Comparison of ENCODE assay signal across 8 cellular contexts in genomic region chr19:3984584-3984907, GRCh38. TPM values are rescaled to one million over a fixed set of nuclear protein-coding genes. Genes with fewer than 3 reads are reported as not detected.
A peak's percentile ranks its signal among the peaks of the same experiment; 100 is the strongest.
DNase-seq lines count a peak whose midpoint lies in the region; ATAC-seq and TF ChIP-seq lines count a peak whose summit lies in the region.

No MANE protein-coding gene starts in this region.

- H3K4me3 ChIP-seq in fibroblast of pulmonary artery (replicated peaks; ENCODE audit: low read depth, low read length) (peak overlapping the region; percentile 100), trophoblast cell (ENCODE audit: low read depth, low read length) (peak overlapping the region; percentile 95)

- peak overlapping the region; percentile 74 for H2BK120ac ChIP-seq in trophoblast cell (ENCODE audit: insufficient read depth, low read length, poor library complexity)

- peaks cover 7% of the 10 kb centered on the region for H3K79me1 ChIP-seq in trophoblast cell (ENCODE audit: low read length)

- peak overlapping the region; percentile 60 for H3K18ac ChIP-seq in trophoblast cell (ENCODE audit: low read length)

- H2AK5ac ChIP-seq in trophoblast cell (ENCODE audit: low read length): no peak overlapping the region

- H3K9me3 ChIP-seq in trophoblast cell (ENCODE audit: insufficient read depth, low read depth, low read length): peaks cover 7% of the 10 kb centered on the region

- no CpG with 5 or more reads among the region's 10 CpGs for WGBS in trophoblast cell (ENCODE audit: extremely low coverage, insufficient coverage, insufficient read length)

- no peak overlapping the region for H4K8ac ChIP-seq in trophoblast cell (ENCODE audit: low read depth, low read length)

- H2AFZ ChIP-seq in trophoblast cell (ENCODE audit: insufficient read depth, low read length, poor library complexity): no peak overlapping the region

- peaks cover 32% of the 10 kb centered on the region for H3K79me2 ChIP-seq in trophoblast cell (ENCODE audit: control insufficient read depth, insufficient read depth, low read length, poor library complexity)

- CTCF ChIA-PET in RWPE1 (lab: Yijun Ruan, JAX): no interaction called here

- peak overlapping the region; percentile 84 for H3K4ac ChIP-seq in trophoblast cell (ENCODE audit: low read depth, low read length)

- no peak overlapping the region for H2BK12ac ChIP-seq in trophoblast cell (ENCODE audit: low read length)

- H3K14ac ChIP-seq in trophoblast cell (ENCODE audit: low read length): peak overlapping the region; percentile 90

- POLR2A ChIA-PET in RWPE1 (lab: Yijun Ruan, JAX; ENCODE audit: low non-redundant PET): interaction anchor here (0.5 to 2.1 kb wide), 4 partner anchors 15 to 167 kb away, joined by 3 to 15 read pairs (median 3); partner anchors contain the start of gene DAPK3

- peaks cover 48% of the 10 kb centered on the region in 2 experiments for H3K36me3 ChIP-seq in trophoblast cell (ENCODE audit: control insufficient read depth in 1 of 2, insufficient read depth in 2 of 2, low read length in 2 of 2)

- peaks cover 11 to 20% of the 10 kb centered on the region in 2 experiments for H3K4me1 ChIP-seq in trophoblast cell (ENCODE audit: control insufficient read depth in 1 of 2, insufficient read depth in 2 of 2, low read length in 2 of 2)

- DNase-seq in ELF-1 (ENCODE audit: low read depth, low spot score): peak; percentile 23
- no peak for DNase-seq in RWPE1 (ENCODE audit: low spot score)
- DNase-seq in fibroblast of pulmonary artery (ENCODE audit: low read depth): no peak
- no peak for DNase-seq in trophoblast cell
- DNase-seq in pons (ENCODE audit: low spot score): no peak
- DNase-seq in middle frontal gyrus (ENCODE audit: extremely low spot score, low spot score): no peak
- no peak for DNase-seq in SW 1271 (lab: John Stamatoyannopoulos, UW)

- TF ChIP-seq CTCF in RWPE1 (conservative IDR thresholded peaks at IDR 0.05; ENCODE audit: low read depth): no peak
- TF ChIP-seq CTCF in fibroblast of pulmonary artery (IDR thresholded peaks at IDR 0.05; ENCODE audit: low read length, missing control alignments): no peak

- ATAC-seq in HG02610 (IDR thresholded peaks at IDR 0.05; ENCODE audit: unreplicated experiment): no peak

- H3K4me2 ChIP-seq in trophoblast cell (ENCODE audit: low read length): peak overlapping the region; percentile 80

- peak overlapping the region; percentile 53 for H3K23ac ChIP-seq in trophoblast cell (ENCODE audit: low read length)

- H4K91ac ChIP-seq in trophoblast cell (ENCODE audit: low read depth, low read length): peak overlapping the region; percentile 83

- H4K12ac ChIP-seq in trophoblast cell (ENCODE audit: low read depth, low read length): no peak overlapping the region

- H3K27ac ChIP-seq in RWPE1 (peak overlapping the region; percentile 87), trophoblast cell (ENCODE audit: low read depth, low read length) (peak overlapping the region; percentile 88)

- peak overlapping the region; percentile 94 for H3K9ac ChIP-seq in trophoblast cell (ENCODE audit: low read length)

- H3K27me3 ChIP-seq in trophoblast cell (ENCODE audit: insufficient read depth, low read length): no peaks in the 10 kb centered on the region

- H2BK5ac ChIP-seq in trophoblast cell (ENCODE audit: low read depth, low read length, poor library complexity): peak overlapping the region; percentile 82

RNA-seq across cellular contexts. Expression of gene EEF2, which starts 0.7 kb away (rescaled TPM):
- polyA plus RNA-seq in trophoblast cell (2013): 1,711 and 1,770 TPM in 2 replicates

RNA-seq across cellular contexts. Expression of gene DAPK3, which starts 13.6 kb away (rescaled TPM):
- polyA plus RNA-seq in trophoblast cell (2013): 151 and 155 TPM in 2 replicates

RNA-seq across cellular contexts. Expression of gene PIAS4, which starts 23.0 kb away (rescaled TPM):
- 73.6 and 81.3 TPM in 2 replicates for polyA plus RNA-seq in trophoblast cell (2013)

RNA-seq across cellular contexts. Expression of gene NMRK2, which starts 51.7 kb away (rescaled TPM):
- 4.5 and 5.6 TPM in 2 replicates for polyA plus RNA-seq in trophoblast cell (2013)
